Comparison of ENCODE assay signal across 11 cellular contexts in the genomic region with DNA sequence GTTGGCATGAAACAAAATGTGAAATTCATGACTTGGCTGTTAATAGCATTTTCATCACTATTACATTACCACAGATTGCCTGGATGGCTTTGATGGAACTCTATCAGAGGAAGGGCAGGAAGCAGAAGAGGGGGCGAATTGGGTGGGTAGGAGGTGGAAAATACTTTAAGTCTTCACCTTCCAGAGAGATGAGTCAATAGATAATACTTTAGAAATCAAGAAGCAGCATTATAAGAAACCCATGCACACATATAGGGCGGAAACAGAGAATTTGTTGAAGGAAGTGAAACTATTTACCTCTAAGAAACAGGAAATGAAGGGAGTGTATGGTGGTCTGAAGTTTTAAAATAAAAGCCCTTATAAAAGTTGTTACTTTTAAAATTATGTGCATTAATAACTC.
DNase-seq lines count a peak whose midpoint lies in the region; ATAC-seq and TF ChIP-seq lines count a peak whose summit lies in the region.
"Had no signal": no experiment of that assay in that cellular context is flagged by ENCODE, and none has a peak within 500 bp of the region (broad histone marks: within the 10 kb centered on the region; RNA-seq: fewer than 3 reads in every experiment).

No MANE protein-coding gene starts in this region.

- H3K9me3 ChIP-seq in left lung (no peaks in the 10 kb centered on the region), A673 (ENCODE audit: low read depth, low read length, poor library complexity, severe bottlenecking) (no peaks in the 10 kb centered on the region)
- H3K9me3 ChIP-seq: body of pancreas had no signal

- intact Hi-C loops in left lung (cut with DNase I): no loop called here
- intact Hi-C loops in A673 (cut with micrococcal nuclease; ENCODE audit: unreplicated experiment): no loop called here

- H3K4me1 ChIP-seq in left lung: no peaks in the 10 kb centered on the region
- no peaks in the 10 kb centered on the region for H3K4me1 ChIP-seq in A673 (ENCODE audit: insufficient read depth, low read length, poor library complexity, severe bottlenecking)
- H3K4me1 ChIP-seq: body of pancreas had no signal

- no peak for TF ChIP-seq POLR2A in GM18505 (IDR thresholded peaks at IDR 0.05; ENCODE audit: borderline replicate concordance, extremely low read depth, insufficient read depth, insufficient read length)

- peaks cover 3 to 29% (median 8%) of the 10 kb centered on the region in 3 donors for H3K9me3 Mint-ChIP-seq in IgD-negative memory B cell
- no peaks in the 10 kb centered on the region for H3K9me3 Mint-ChIP-seq in central memory CD8-positive, alpha-beta T cell

- H3K27ac ChIP-seq in left lung (no peak overlapping the region), A673 (ENCODE audit: low read depth, low read length, poor library complexity, severe bottlenecking) (no peak overlapping the region)
- H3K27ac ChIP-seq: body of pancreas had no signal

- peaks cover 35 to 45% (median 45%) of the 10 kb centered on the region in 3 donors for H3K4me1 Mint-ChIP-seq in IgD-negative memory B cell
- peaks cover 29% of the 10 kb centered on the region for H3K4me1 Mint-ChIP-seq in central memory CD8-positive, alpha-beta T cell

- no peak overlapping the region for H3K4me3 ChIP-seq in left lung
- no peak overlapping the region for H3K4me3 ChIP-seq in A673 (ENCODE audit: low read depth, low read length, poor library complexity, severe bottlenecking)
- H3K4me3 ChIP-seq: body of pancreas had no signal

- TF ChIP-seq CTCF in left lung (IDR thresholded peaks at IDR 0.05) (no peak), A673 (conservative IDR thresholded peaks at IDR 0.05; ENCODE audit: low read depth, low read length) (no peak)

- H3K27me3 ChIP-seq in left lung (no peaks in the 10 kb centered on the region), A673 (replicated peaks; ENCODE audit: insufficient read depth, low read depth, low read length, poor library complexity) (peaks cover 9% of the 10 kb centered on the region)
- H3K27me3 ChIP-seq: body of pancreas had no signal

- no peaks in the 10 kb centered on the region for H3K36me3 ChIP-seq in left lung
- no peaks in the 10 kb centered on the region for H3K36me3 ChIP-seq in A673 (ENCODE audit: insufficient read depth, low read length, poor library complexity, severe bottlenecking)

- CTCF ChIA-PET in A673 (lab: Charles Lee): no interaction called here

- peaks cover 2% of the 10 kb centered on the region for H3K27me3 Mint-ChIP-seq in IgD-negative memory B cell
- peaks cover 11% of the 10 kb centered on the region for H3K27me3 Mint-ChIP-seq in central memory CD8-positive, alpha-beta T cell

- H3K4me3 Mint-ChIP-seq in IgD-negative memory B cell: peak overlapping the region in 3 of 4 donors; percentile 10 to 93 (median 58)
- peak overlapping the region; percentile 25 for H3K4me3 Mint-ChIP-seq in central memory CD8-positive, alpha-beta T cell

- no TSS peak for BruUV-seq in A673 (replicated peaks; lab: Mats Ljungman, UMichigan)

- POLR2A ChIA-PET in A673 (lab: Charles Lee; ENCODE audit: low non-redundant PET): no interaction called here

- no peak for DNase-seq in central memory CD8-positive, alpha-beta T cell (ENCODE audit: low spot score in 2 of 2)
- DNase-seq in left lung (no peak), A673 (ENCODE audit: low spot score) (no peak), midbrain (lab: John Stamatoyannopoulos, UW) (no peak), NCI-H526 treated with DMSO at 0.1 percent for 48 hours (lab: John Stamatoyannopoulos, UW) (no peak)
- DNase-seq: body of pancreas, DMS 273 treated with DMSO at 0.1 percent for 48 hours, erythroblast had no signal

- peaks cover 14% of the 10 kb centered on the region for H3K36me3 Mint-ChIP-seq in IgD-negative memory B cell
- H3K36me3 Mint-ChIP-seq in central memory CD8-positive, alpha-beta T cell (ENCODE audit: insufficient read depth): no peaks in the 10 kb centered on the region

- peak overlapping the region; percentile 4 to 69 (median 28) for H3K27ac Mint-ChIP-seq in IgD-negative memory B cell
- peak overlapping the region; percentile 43 for H3K27ac Mint-ChIP-seq in central memory CD8-positive, alpha-beta T cell (ENCODE audit: low read depth)

- ATAC-seq in GM18505 (IDR thresholded peaks at IDR 0.05; ENCODE audit: unreplicated experiment) (peak; percentile 71), GM21381 (IDR thresholded peaks at IDR 0.05; ENCODE audit: unreplicated experiment) (peak; percentile 61), left lung (no peak)
- ATAC-seq in central memory CD8-positive, alpha-beta T cell (replicated peaks; ENCODE audit: extremely low read depth, poor library complexity, severe bottlenecking): no peak
- ATAC-seq: body of pancreas had no signal

Comparison
In these comparisons a context has a peak if more than half of its experiments do, and no peak if none do; other contexts are left out.
1. ATAC-seq: peak in GM18505 (single experiment) and GM21381 (single experiment); none in central memory CD8-positive, alpha-beta T cell (single experiment) and left lung (single experiment).